14 cellular contexts compared by ENCODE assay signal in genomic region chr2:115162454-115163293, GRCh38.
DNase-seq lines count a peak whose midpoint lies in the region; ATAC-seq, FAIRE-seq and TF ChIP-seq lines count a peak whose summit lies in the region.
"Had no signal": no experiment of that assay in that cellular context is flagged by ENCODE, and none has a peak within 500 bp of the region (broad histone marks: within the 10 kb centered on the region; RNA-seq: fewer than 3 reads in every experiment).

No MANE protein-coding gene starts in this region.

- H3K14ac ChIP-seq in mesenchymal stem cell (ENCODE audit: low read length in 2 of 2): no peak overlapping the region

- H2AK5ac ChIP-seq in mesenchymal stem cell (ENCODE audit: low read length, severe bottlenecking): no peak overlapping the region

- no peaks in the 10 kb centered on the region for H3K79me1 ChIP-seq in mesenchymal stem cell (replicated peaks; ENCODE audit: low read length, poor library complexity, severe bottlenecking)

- peaks cover 27 to 32% of the 10 kb centered on the region in 2 experiments for H3K27me3 ChIP-seq in mesenchymal stem cell (ENCODE audit: control insufficient read depth in 1 of 2, insufficient read depth in 1 of 2, low read length in 2 of 2)

- no peak overlapping the region for H4K91ac ChIP-seq in mesenchymal stem cell (ENCODE audit: low read length)

- H2BK120ac ChIP-seq in mesenchymal stem cell (ENCODE audit: low read depth, low read length): no peak overlapping the region

- no peak for ATAC-seq in stimulated activated naive CD8-positive, alpha-beta T cell treated with anti-CD3 and anti-CD28 coated beads, Interleukin-15, amount 100 ng/mL, for 72 hours
- ATAC-seq: K562 had no signal

- H2AFZ ChIP-seq in mesenchymal stem cell (ENCODE audit: low read depth, low read length): no peak overlapping the region
- H2AFZ ChIP-seq: parathyroid adenoma had no signal

- no peak overlapping the region for H2BK5ac ChIP-seq in mesenchymal stem cell (ENCODE audit: low read depth, low read length, poor library complexity, severe bottlenecking)

- H4K8ac ChIP-seq in mesenchymal stem cell (ENCODE audit: low read length): no peak overlapping the region

- H3K23ac ChIP-seq in mesenchymal stem cell (ENCODE audit: low read length in 2 of 2): no peak overlapping the region

- 1% methylated on average over 42 of the region's 53 CpGs for WGBS in mesenchymal stem cell

- H3K36me3 ChIP-seq in mesenchymal stem cell (ENCODE audit: control insufficient read depth in 1 of 2, insufficient read depth in 2 of 2, low read depth in 1 of 2, low read length in 2 of 2): no peaks in the 10 kb centered on the region

- H3K9ac ChIP-seq in mesenchymal stem cell (ENCODE audit: low read length): no peak overlapping the region
- H3K9ac ChIP-seq: parathyroid adenoma had no signal

- H3K9me3 ChIP-seq in mesenchymal stem cell (ENCODE audit: control insufficient read depth, low read length): no peaks in the 10 kb centered on the region

- no peak overlapping the region for H3K4ac ChIP-seq in mesenchymal stem cell (ENCODE audit: low read depth in 1 of 2, low read length in 2 of 2)

- H3K4me3 ChIP-seq in mesenchymal stem cell (ENCODE audit: insufficient read depth in 1 of 2, low read depth in 1 of 2, low read length in 2 of 2): no peak overlapping the region
- H3K4me3 ChIP-seq: K562 had no signal

- FAIRE-seq in GM12891 (lab: Jason Lieb, UNC): no peak
- FAIRE-seq: K562, urothelium cell line had no signal

- TF ChIP-seq POLR2A in GM12891 (IDR thresholded peaks at IDR 0.05; ENCODE audit: low read depth, low read length): no peak

- no peak overlapping the region for H3K27ac Mint-ChIP-seq in stimulated activated naive CD8-positive, alpha-beta T cell treated with anti-CD3 and anti-CD28 coated beads, Interleukin-15, amount 100 ng/mL, for 72 hours
- H3K27ac Mint-ChIP-seq: activated CD4-positive, alpha-beta memory T cell treated with anti-CD3 and anti-CD28 coated beads, Interleukin-2, amount 10 ng/mL, durations not matched to agents 7 days and 5 days; immature natural killer cell had no signal

- H3K4me3 Mint-ChIP-seq in stimulated activated naive CD8-positive, alpha-beta T cell treated with anti-CD3 and anti-CD28 coated beads, Interleukin-15, amount 100 ng/mL, for 72 hours: no peak overlapping the region
- H3K4me3 Mint-ChIP-seq: activated CD4-positive, alpha-beta memory T cell treated with anti-CD3 and anti-CD28 coated beads, Interleukin-2, amount 10 ng/mL, durations not matched to agents 7 days and 5 days had no signal

- H3K27me3 Mint-ChIP-seq in stimulated activated naive CD8-positive, alpha-beta T cell treated with anti-CD3 and anti-CD28 coated beads, Interleukin-15, amount 100 ng/mL, for 72 hours: peaks cover 29% of the 10 kb centered on the region

- H3K27ac ChIP-seq in mesenchymal stem cell (ENCODE audit: low read length, poor library complexity, severe bottlenecking) (no peak overlapping the region), temporal lobe (ENCODE audit: low read depth, low read length) (peak overlapping the region; percentile 17)
- H3K27ac ChIP-seq: parathyroid adenoma had no signal

- no peaks in the 10 kb centered on the region for H3K9me3 Mint-ChIP-seq in stimulated activated naive CD8-positive, alpha-beta T cell treated with anti-CD3 and anti-CD28 coated beads, Interleukin-15, amount 100 ng/mL, for 72 hours
- H3K9me3 Mint-ChIP-seq: activated CD4-positive, alpha-beta memory T cell treated with anti-CD3 and anti-CD28 coated beads, Interleukin-2, amount 10 ng/mL, durations not matched to agents 7 days and 5 days had no signal

- peaks cover 2% of the 10 kb centered on the region for H3K4me1 ChIP-seq in mesenchymal stem cell (ENCODE audit: control insufficient read depth, insufficient read depth, low read depth, low read length)
- H3K4me1 ChIP-seq: parathyroid adenoma had no signal

- no peak overlapping the region for H2BK12ac ChIP-seq in mesenchymal stem cell (ENCODE audit: low read length in 2 of 2)

- peak; percentile 75 for DNase-seq in NCI-H82 (lab: John Stamatoyannopoulos, UW)
- DNase-seq in NCI-H82 treated with DMSO at 0.1 percent for 48 hours (lab: John Stamatoyannopoulos, UW; ENCODE audit: unreplicated experiment): no peak
- peak; percentile 12 for DNase-seq in astrocyte of the hippocampus (ENCODE audit: low read depth, low spot score)
- DNase-seq in mesenchymal stem cell: peak; percentile 6
- no peak for DNase-seq in 8988T
- no peak for DNase-seq in stimulated activated naive CD8-positive, alpha-beta T cell treated with anti-CD3 and anti-CD28 coated beads, Interleukin-15, amount 100 ng/mL, for 72 hours
- DNase-seq in GM12891 (ENCODE audit: insufficient read length, low spot score): no peak
- DNase-seq: activated CD4-positive, alpha-beta memory T cell treated with anti-CD3 and anti-CD28 coated beads, Interleukin-2, amount 10 ng/mL, durations not matched to agents 7 days and 5 days; EL; immature natural killer cell had no signal

- no peak overlapping the region for H3K18ac ChIP-seq in mesenchymal stem cell (ENCODE audit: low read depth in 1 of 2, low read length in 2 of 2)

- H2BK15ac ChIP-seq in mesenchymal stem cell (ENCODE audit: low read depth, poor library complexity, severe bottlenecking): no peak overlapping the region

- peaks cover 5% of the 10 kb centered on the region for H3K4me1 Mint-ChIP-seq in stimulated activated naive CD8-positive, alpha-beta T cell treated with anti-CD3 and anti-CD28 coated beads, Interleukin-15, amount 100 ng/mL, for 72 hours

- no peak overlapping the region for H3K4me2 ChIP-seq in mesenchymal stem cell (ENCODE audit: low read length, poor library complexity, severe bottlenecking)

TF ChIP-seq in GM12891, 5 proteins besides CTCF, POLR2A, EP300 and RAD21:
- TF ChIP-seq SPI1 (IDR thresholded peaks at IDR 0.05; ENCODE audit: low read depth, low read length): no peak
- TF ChIP-seq TAF1 (IDR thresholded peaks at IDR 0.05; ENCODE audit: low read depth, low read length): no peak
- TF ChIP-seq POU2F2 (IDR thresholded peaks at IDR 0.05; ENCODE audit: low read depth, low read length): no peak
- no peak for TF ChIP-seq PAX5 (IDR thresholded peaks at IDR 0.05; ENCODE audit: insufficient read depth, low read length, severe bottlenecking)
- no peak for TF ChIP-seq POLR2AphosphoS5 (IDR thresholded peaks at IDR 0.05; ENCODE audit: low read depth, low read length)

Comparison
In these comparisons a context has a peak if more than half of its experiments do, and no peak if none do; other contexts are left out.
1. DNase-seq: peak in NCI-H82 (single experiment), astrocyte of the hippocampus (single experiment) and mesenchymal stem cell (single experiment); none in NCI-H82 treated with DMSO at 0.1 percent for 48 hours (single experiment), 8988T (single experiment), stimulated activated naive CD8-positive, alpha-beta T cell treated with anti-CD3 and anti-CD28 coated beads, Interleukin-15, amount 100 ng/mL, for 72 hours (0 of 2) and GM12891 (single experiment).